In genomic region chr2:238945433-238946150, GRCh38 we compare ENCODE assay signal across 8 cellular contexts.
DNase-seq lines count a peak whose midpoint lies in the region; ATAC-seq and TF ChIP-seq lines count a peak whose summit lies in the region.

No MANE protein-coding gene starts in this region.

- H3K27ac Mint-ChIP-seq in activated CD4-positive, alpha-beta T cell treated with anti-CD3 and anti-CD28 coated beads for 36 hours = no peak overlapping the region
- H3K27ac Mint-ChIP-seq in CD8-positive, alpha-beta T cell = no peak overlapping the region

- H2BK5ac ChIP-seq in neuronal stem cell (ENCODE audit: low read length) = no peak overlapping the region

- H2BK15ac ChIP-seq in neuronal stem cell (ENCODE audit: low read length) = peak overlapping the region; percentile 7

- no peak overlapping the region for H4K91ac ChIP-seq in neuronal stem cell (ENCODE audit: low read depth, low read length, poor library complexity)

- no peaks in the 10 kb centered on the region for H3K79me2 ChIP-seq in OCI-LY3 (ENCODE audit: low read length)

- POLR2A ChIA-PET in activated CD4-positive, alpha-beta T cell treated with anti-CD3 and anti-CD28 coated beads for 36 hours (lab: Charles Lee) = no interaction called here
- POLR2A ChIA-PET in CD8-positive, alpha-beta T cell (lab: Charles Lee) = no interaction called here

- no peak overlapping the region for H3K4ac ChIP-seq in neuronal stem cell (ENCODE audit: low read length)

- WGBS in neuronal stem cell (ENCODE audit: extremely low coverage in 2 of 2, insufficient read length in 2 of 2, insufficient replicate concordance in 1 of 2), 2 donors = no CpG with 5 or more reads among the region's 5 CpGs

- intact Hi-C loops in activated CD4-positive, alpha-beta T cell treated with anti-CD3 and anti-CD28 coated beads for 36 hours (cut with DNase I, micrococcal nuclease) = no loop called here
- intact Hi-C loops in CD8-positive, alpha-beta T cell (cut with DNase I, micrococcal nuclease) = no loop called here

- no peak overlapping the region for H2AK5ac ChIP-seq in neuronal stem cell (ENCODE audit: low read depth, low read length)

- no peaks in the 10 kb centered on the region for H3K36me3 Mint-ChIP-seq in activated CD4-positive, alpha-beta T cell treated with anti-CD3 and anti-CD28 coated beads for 36 hours (ENCODE audit: low read depth)
- no peaks in the 10 kb centered on the region for H3K36me3 Mint-ChIP-seq in CD8-positive, alpha-beta T cell

- H3K9me3 Mint-ChIP-seq in activated CD4-positive, alpha-beta T cell treated with anti-CD3 and anti-CD28 coated beads for 36 hours (ENCODE audit: low read depth) = no peaks in the 10 kb centered on the region
- no peaks in the 10 kb centered on the region for H3K9me3 Mint-ChIP-seq in CD8-positive, alpha-beta T cell

- no peaks in the 10 kb centered on the region for H3K27me3 ChIP-seq in OCI-LY3 (ENCODE audit: low read depth, low read length)
- H3K27me3 ChIP-seq in neuronal stem cell (ENCODE audit: control insufficient read depth in 3 of 3, insufficient read depth in 3 of 3, low read depth in 1 of 3, low read length in 3 of 3) = peaks cover 0 to 5% (median 0%) of the 10 kb centered on the region in 3 experiments
- H3K27me3 ChIP-seq in CD8-positive, alpha-beta T cell (ENCODE audit: insufficient read depth, low read length) = no peaks in the 10 kb centered on the region

- peak; percentile 35 for TF ChIP-seq CTCF in OCI-LY3 (IDR thresholded peaks at IDR 0.05; ENCODE audit: low read depth, low read length)
- TF ChIP-seq CTCF in CD8-positive, alpha-beta T cell (IDR thresholded peaks at IDR 0.05) = no peak

- no peak overlapping the region for H3K18ac ChIP-seq in neuronal stem cell (ENCODE audit: low read length)

- no peak overlapping the region for H2BK120ac ChIP-seq in neuronal stem cell (ENCODE audit: low read depth, low read length)

- DNase-seq in activated CD4-positive, alpha-beta T cell treated with anti-CD3 and anti-CD28 coated beads for 36 hours = peak; percentile 41
- no peak for DNase-seq in activated CD4-positive, alpha-beta T cell treated with anti-CD3 and anti-CD28 coated beads for 4 hours
- DNase-seq in fibroblast of gingiva (ENCODE audit: low read depth) = peak; percentile 53
- DNase-seq in neuronal stem cell (ENCODE audit: low spot score) = no peak
- no peak for DNase-seq in CD8-positive, alpha-beta T cell

- peaks cover 11% of the 10 kb centered on the region for H3K4me1 Mint-ChIP-seq in activated CD4-positive, alpha-beta T cell treated with anti-CD3 and anti-CD28 coated beads for 36 hours
- H3K4me1 Mint-ChIP-seq in CD8-positive, alpha-beta T cell (ENCODE audit: low read depth) = peaks cover 12% of the 10 kb centered on the region

- H3K9me3 ChIP-seq in OCI-LY3 (ENCODE audit: insufficient read depth, low read length) (no peaks in the 10 kb centered on the region), neuronal stem cell (replicated peaks in 1 of 2; ENCODE audit: control insufficient read depth in 2 of 2, insufficient read depth in 1 of 2, low read depth in 1 of 2, low read length in 2 of 2) (no peaks in the 10 kb centered on the region)
- H3K9me3 ChIP-seq in CD8-positive, alpha-beta T cell (ENCODE audit: low read length) = no peaks in the 10 kb centered on the region

- no peak overlapping the region for H2AFZ ChIP-seq in OCI-LY3 (ENCODE audit: low read depth, low read length)
- H2AFZ ChIP-seq in neuronal stem cell (ENCODE audit: low read length) = no peak overlapping the region

- no peaks in the 10 kb centered on the region for H3K27me3 Mint-ChIP-seq in activated CD4-positive, alpha-beta T cell treated with anti-CD3 and anti-CD28 coated beads for 36 hours
- H3K27me3 Mint-ChIP-seq in CD8-positive, alpha-beta T cell (ENCODE audit: low read depth) = peaks cover 5% of the 10 kb centered on the region

- CTCF ChIA-PET in activated CD4-positive, alpha-beta T cell treated with anti-CD3 and anti-CD28 coated beads for 36 hours (lab: Charles Lee) = interaction anchor here (0.5 to 1.5 kb wide), 4 partner anchors 13 to 1258 kb away, joined by 3 to 4 read pairs (median 3); no protein-coding TSS in a partner anchor
- CTCF ChIA-PET in CD8-positive, alpha-beta T cell (lab: Charles Lee) = no interaction called here

- no peak overlapping the region for H2BK12ac ChIP-seq in neuronal stem cell (ENCODE audit: low read length)

- no peak overlapping the region for H3K23ac ChIP-seq in neuronal stem cell (ENCODE audit: low read depth, low read length, poor library complexity)

- H3K4me3 ChIP-seq in OCI-LY3 (ENCODE audit: low read length) = no peak overlapping the region
- H3K4me3 ChIP-seq in neuronal stem cell (ENCODE audit: low read length in 2 of 2) = no peak overlapping the region
- no peak overlapping the region for H3K4me3 ChIP-seq in CD8-positive, alpha-beta T cell (ENCODE audit: low read depth, low read length)

- H3K4me3 Mint-ChIP-seq in activated CD4-positive, alpha-beta T cell treated with anti-CD3 and anti-CD28 coated beads for 36 hours = no peak overlapping the region
- H3K4me3 Mint-ChIP-seq in CD8-positive, alpha-beta T cell = no peak overlapping the region

- H3K9ac ChIP-seq in OCI-LY3 (ENCODE audit: low read length) = no peak overlapping the region
- no peak overlapping the region for H3K9ac ChIP-seq in neuronal stem cell (ENCODE audit: low read depth, low read length, poor library complexity)

- no peak overlapping the region for H3K14ac ChIP-seq in neuronal stem cell (ENCODE audit: low read length)

- no peaks in the 10 kb centered on the region for H4K20me1 ChIP-seq in OCI-LY3 (ENCODE audit: insufficient read depth, low read length)

- H3K79me1 ChIP-seq in neuronal stem cell (ENCODE audit: low read depth, low read length) = no peaks in the 10 kb centered on the region

- no peaks in the 10 kb centered on the region for H3K4me1 ChIP-seq in OCI-LY3 (ENCODE audit: low read length)
- H3K4me1 ChIP-seq in neuronal stem cell (ENCODE audit: control insufficient read depth in 2 of 2, insufficient read depth in 1 of 2, low read depth in 1 of 2, low read length in 2 of 2) = peaks cover 0 to 1% of the 10 kb centered on the region in 2 donors
- H3K4me1 ChIP-seq in CD8-positive, alpha-beta T cell (ENCODE audit: insufficient read depth, low read length) = no peaks in the 10 kb centered on the region

- ATAC-seq in activated CD4-positive, alpha-beta T cell treated with anti-CD3 and anti-CD28 coated beads for 36 hours = peak; percentile 57
- ATAC-seq in HG03095 (IDR thresholded peaks at IDR 0.05; ENCODE audit: unreplicated experiment) = no peak
- ATAC-seq in HG02970 (IDR thresholded peaks at IDR 0.05; ENCODE audit: low FRiP score, unreplicated experiment) = no peak
- no peak for ATAC-seq in CD8-positive, alpha-beta T cell

- no peak overlapping the region for H4K8ac ChIP-seq in neuronal stem cell (ENCODE audit: low read depth, low read length)

- H3K36me3 ChIP-seq in OCI-LY3 (replicated peaks; ENCODE audit: low read depth, low read length) (no peaks in the 10 kb centered on the region), neuronal stem cell (replicated peaks in 1 of 2; ENCODE audit: control insufficient read depth in 2 of 2, insufficient read depth in 2 of 2, low read length in 2 of 2) (no peaks in the 10 kb centered on the region)
- H3K36me3 ChIP-seq in CD8-positive, alpha-beta T cell (ENCODE audit: insufficient read depth, low read length) = no peaks in the 10 kb centered on the region

- no peak overlapping the region for H3K27ac ChIP-seq in OCI-LY3 (ENCODE audit: low read length)
- H3K27ac ChIP-seq in neuronal stem cell (replicated peaks; ENCODE audit: low read length) = no peak overlapping the region
- no peak overlapping the region for H3K27ac ChIP-seq in CD8-positive, alpha-beta T cell (ENCODE audit: low read depth, low read length)

- no peak overlapping the region for H3K4me2 ChIP-seq in OCI-LY3 (ENCODE audit: low read length)
- H3K4me2 ChIP-seq in neuronal stem cell (ENCODE audit: insufficient read depth, low read length, poor library complexity, severe bottlenecking) = no peak overlapping the region

Comparison
In these comparisons a context has a peak if more than half of its experiments do, and no peak if none do; other contexts are left out.
1. DNase-seq: peak in activated CD4-positive, alpha-beta T cell treated with anti-CD3 and anti-CD28 coated beads for 36 hours (single experiment) and fibroblast of gingiva (single experiment); none in activated CD4-positive, alpha-beta T cell treated with anti-CD3 and anti-CD28 coated beads for 4 hours (0 of 2), neuronal stem cell (single experiment) and CD8-positive, alpha-beta T cell (0 of 7).